30 cellular contexts compared by ENCODE assay signal in the genomic region with DNA sequence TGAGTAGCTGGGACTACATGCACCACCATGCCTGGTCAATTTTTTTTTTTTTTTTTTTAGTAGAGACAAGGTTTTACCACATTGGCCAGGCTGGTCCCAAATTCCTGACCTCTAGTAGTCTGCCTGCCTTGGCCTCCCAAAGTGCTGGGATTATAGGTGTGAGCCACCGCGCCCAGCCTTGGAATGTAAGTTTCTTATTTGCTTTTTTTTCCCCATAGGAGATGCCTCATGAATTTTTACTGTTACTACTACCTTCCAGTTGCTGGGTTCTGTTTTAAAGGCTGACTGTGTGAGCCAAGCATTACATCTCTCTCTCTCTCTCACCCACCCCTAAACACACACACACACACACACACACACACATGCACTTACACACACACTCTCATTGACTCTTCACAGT.
"Had no signal": no experiment of that assay in that cellular context is flagged by ENCODE, and none has a peak within 500 bp of the region (broad histone marks: within the 10 kb centered on the region; RNA-seq: fewer than 3 reads in every experiment).

No MANE protein-coding gene starts in this region.

- H3K9me3 ChIP-seq: neutrophil, psoas muscle, right lobe of liver, sigmoid colon, suprapubic skin, testis, tibial artery, transverse colon, upper lobe of right lung, uterus had no signal

- H3K27ac Mint-ChIP-seq: naive thymus-derived CD8-positive, alpha-beta T cell; natural killer cell treated with Interleukin-12 subunit alpha and Interleukin-12 subunit beta and Interleukin-15 and Interleukin-18, amount 100 ng/mL, for 72 hours; nephron progenitor cell; progenitor cell of endocrine pancreas; stimulated activated effector memory CD8-positive, alpha-beta T cell treated with anti-CD3 and anti-CD28 coated beads, Interleukin-12 subunit alpha, Interleukin-12 subunit beta, amount 100 ng/mL, for 72 hours; stimulated activated naive B cell treated with anti-CD40 and anti-IgM and Interleukin-4, amounts not matched to agents 10 μg/mL and 1 μg/mL and 100 μg/mL, for 72 hours; stimulated activated naive CD8-positive, alpha-beta T cell treated with anti-CD3 and anti-CD28 coated beads, Interleukin-15, amount 100 ng/mL, for 72 hours; type B pancreatic cell had no signal

- ATAC-seq: naive thymus-derived CD8-positive, alpha-beta T cell; natural killer cell treated with Interleukin-12 subunit alpha and Interleukin-12 subunit beta and Interleukin-15 and Interleukin-18, amount 100 ng/mL, for 72 hours; psoas muscle; right cardiac atrium; right lobe of liver; stimulated activated effector memory CD8-positive, alpha-beta T cell treated with anti-CD3 and anti-CD28 coated beads, Interleukin-12 subunit alpha, Interleukin-12 subunit beta, amount 100 ng/mL, for 72 hours; stimulated activated naive B cell treated with anti-CD40 and anti-IgM and Interleukin-4, amounts not matched to agents 10 μg/mL and 1 μg/mL and 100 μg/mL, for 72 hours; stimulated activated naive CD8-positive, alpha-beta T cell treated with anti-CD3 and anti-CD28 coated beads, Interleukin-15, amount 100 ng/mL, for 72 hours; upper lobe of right lung had no signal

- H3K4me1 Mint-ChIP-seq: nephron progenitor cell; stimulated activated naive B cell treated with anti-CD40 and anti-IgM and Interleukin-4, amounts not matched to agents 10 μg/mL and 1 μg/mL and 100 μg/mL, for 72 hours had no signal

- DNase-seq: naive thymus-derived CD8-positive, alpha-beta T cell; nephron progenitor cell; nucleus accumbens; posterior cingulate gyrus; psoas muscle; right cardiac atrium; right lobe of liver; sigmoid colon; small intestine; stimulated activated CD4-positive, alpha-beta T cell treated with anti-CD3 and anti-CD28 coated beads, Interleukin-15, amount 100 ng/mL, for 24 hours; stimulated activated CD4-positive, alpha-beta T cell treated with anti-CD3 and anti-CD28 coated beads, Interleukin-2, amount 100 ng/mL, for 24 hours; stimulated activated CD4-positive, alpha-beta T cell treated with anti-CD3 and anti-CD28 coated beads, Interleukin-2, amount 100 ng/mL, for 48 hours; stimulated activated CD4-positive, alpha-beta T cell treated with anti-CD3 and anti-CD28 coated beads, Interleukin-4, amount 100 ng/mL, for 24 hours; stimulated activated naive B cell treated with anti-CD40 and anti-IgM and Interleukin-4, amounts not matched to agents 10 μg/mL and 1 μg/mL and 100 μg/mL, for 72 hours; stimulated activated naive CD4-positive, alpha-beta T cell treated with Interleukin-2 at 50 U/mL for 16 hours; stimulated activated naive CD8-positive, alpha-beta T cell treated with anti-CD3 and anti-CD28 coated beads, Interleukin-15, amount 100 ng/mL, for 72 hours; substantia nigra; testis; tibial artery; transverse colon; upper lobe of right lung; uterus had no signal

- H3K27me3 ChIP-seq: right lobe of liver, sigmoid colon, testis, tibial artery, upper lobe of right lung, uterus had no signal

- FAIRE-seq: small intestine had no signal

- H3K36me3 ChIP-seq: neutrophil, right lobe of liver, sigmoid colon, suprapubic skin, tibial artery, transverse colon, upper lobe of right lung, uterus had no signal

- H3K27ac ChIP-seq: neutrophil, parathyroid adenoma, psoas muscle, right lobe of liver, sigmoid colon, suprapubic skin, testis, tibial artery, transverse colon, upper lobe of right lung, uterus had no signal

- H3K36me3 Mint-ChIP-seq: natural killer cell treated with Interleukin-12 subunit alpha and Interleukin-12 subunit beta and Interleukin-15 and Interleukin-18, amount 100 ng/mL, for 72 hours; stimulated activated effector memory CD8-positive, alpha-beta T cell treated with anti-CD3 and anti-CD28 coated beads, Interleukin-12 subunit alpha, Interleukin-12 subunit beta, amount 100 ng/mL, for 72 hours; stimulated activated naive B cell treated with anti-CD40 and anti-IgM and Interleukin-4, amounts not matched to agents 10 μg/mL and 1 μg/mL and 100 μg/mL, for 72 hours had no signal

- H3K4me1 ChIP-seq: parathyroid adenoma, psoas muscle, right lobe of liver, sigmoid colon, suprapubic skin, testis, tibial artery, transverse colon, upper lobe of right lung, uterus had no signal

- H3K4me3 ChIP-seq: psoas muscle, right lobe of liver, sigmoid colon, suprapubic skin, testis, tibial artery, transverse colon, upper lobe of right lung, uterus had no signal

- H3K4me3 Mint-ChIP-seq: naive thymus-derived CD8-positive, alpha-beta T cell; natural killer cell treated with Interleukin-12 subunit alpha and Interleukin-12 subunit beta and Interleukin-15 and Interleukin-18, amount 100 ng/mL, for 72 hours; nephron progenitor cell; neural crest cell; stimulated activated effector memory CD8-positive, alpha-beta T cell treated with anti-CD3 and anti-CD28 coated beads, Interleukin-12 subunit alpha, Interleukin-12 subunit beta, amount 100 ng/mL, for 72 hours; stimulated activated naive B cell treated with anti-CD40 and anti-IgM and Interleukin-4, amounts not matched to agents 10 μg/mL and 1 μg/mL and 100 μg/mL, for 72 hours; stimulated activated naive CD8-positive, alpha-beta T cell treated with anti-CD3 and anti-CD28 coated beads, Interleukin-15, amount 100 ng/mL, for 72 hours; type B pancreatic cell had no signal

- H3K9me3 Mint-ChIP-seq: natural killer cell treated with Interleukin-12 subunit alpha and Interleukin-12 subunit beta and Interleukin-15 and Interleukin-18, amount 100 ng/mL, for 72 hours; nephron progenitor cell; neural crest cell; stimulated activated effector memory CD8-positive, alpha-beta T cell treated with anti-CD3 and anti-CD28 coated beads, Interleukin-12 subunit alpha, Interleukin-12 subunit beta, amount 100 ng/mL, for 72 hours; stimulated activated naive B cell treated with anti-CD40 and anti-IgM and Interleukin-4, amounts not matched to agents 10 μg/mL and 1 μg/mL and 100 μg/mL, for 72 hours; stimulated activated naive CD8-positive, alpha-beta T cell treated with anti-CD3 and anti-CD28 coated beads, Interleukin-15, amount 100 ng/mL, for 72 hours had no signal
